12 cellular contexts compared by ENCODE assay signal in genomic region chr16:57184113-57184512, GRCh38. TPM values are rescaled to one million over a fixed set of nuclear protein-coding genes. Genes with fewer than 3 reads are reported as not detected.
A peak's percentile ranks its signal among the peaks of the same experiment; 100 is the strongest.
DNase-seq lines count a peak whose midpoint lies in the region; ATAC-seq, FAIRE-seq and TF ChIP-seq lines count a peak whose summit lies in the region.
"Had no signal": no experiment of that assay in that cellular context is flagged by ENCODE, and none has a peak within 500 bp of the region (broad histone marks: within the 10 kb centered on the region; RNA-seq: fewer than 3 reads in every experiment).

No MANE protein-coding gene starts in this region.

- POLR2A ChIA-PET in MCF 10A (lab: Yijun Ruan, JAX): interaction anchor here (0.8 to 5.7 kb wide), 8 partner anchors 9 to 116 kb away, joined by 4 to 67 read pairs (median 27); partner anchors contain the start of gene ARL2BP
- POLR2A ChIA-PET in endothelial cell of umbilical vein (lab: Charles Lee): no interaction called here

- TF ChIP-seq POLR2A in breast epithelium (IDR thresholded peaks at IDR 0.05): no peak
- no peak for TF ChIP-seq POLR2A in endothelial cell of umbilical vein (IDR thresholded peaks at IDR 0.05; ENCODE audit: low read depth, low read length)

- peaks cover 89% of the 10 kb centered on the region for H3K79me2 ChIP-seq in SU-DHL-6 (ENCODE audit: insufficient read depth, low read length)
- H3K79me2 ChIP-seq in endothelial cell of umbilical vein (ENCODE audit: control insufficient read depth, insufficient read depth, low read length): peaks cover 78% of the 10 kb centered on the region

- peak overlapping the region; percentile 95 for H3K4me3 Mint-ChIP-seq in MCF 10A (ENCODE audit: unreplicated experiment)
- peak overlapping the region; percentile 23 to 29 for H3K4me3 Mint-ChIP-seq in stimulated activated naive B cell treated with anti-CD40 and anti-IgM and Interleukin-4, amounts not matched to agents 10 μg/mL and 1 μg/mL and 100 μg/mL, for 72 hours

- intact Hi-C loops in MCF 10A (cut with micrococcal nuclease) (loop anchor here (10.0 kb wide), 1 partner anchor 231 kb away; no protein-coding TSS in a partner anchor), breast epithelium (cut with DNase I; ENCODE audit: low total_unique reads) (no loop called here), endothelial cell of umbilical vein (cut with micrococcal nuclease) (no loop called here)

- H4K20me1 ChIP-seq in SU-DHL-6 (ENCODE audit: low read depth, low read length) (peaks cover 6% of the 10 kb centered on the region; the same call in 1 of the 2 replicates), endothelial cell of umbilical vein (replicated peaks; ENCODE audit: control insufficient read depth, extremely low read depth, insufficient read depth, low read length) (no peaks in the 10 kb centered on the region)

- H3K4me1 Mint-ChIP-seq in MCF 10A (ENCODE audit: insufficient read depth, unreplicated experiment): peaks cover 22% of the 10 kb centered on the region
- peaks cover 29 to 52% of the 10 kb centered on the region in 2 donors for H3K4me1 Mint-ChIP-seq in stimulated activated naive B cell treated with anti-CD40 and anti-IgM and Interleukin-4, amounts not matched to agents 10 μg/mL and 1 μg/mL and 100 μg/mL, for 72 hours

- no peak for TF ChIP-seq CTCF in MCF 10A (IDR thresholded peaks at IDR 0.05; ENCODE audit: unreplicated experiment)
- no peak for TF ChIP-seq CTCF in breast epithelium (IDR thresholded peaks at IDR 0.05)
- TF ChIP-seq CTCF in SU-DHL-6 (IDR thresholded peaks at IDR 0.05; ENCODE audit: insufficient read depth, low read length, poor library complexity, severe bottlenecking): no peak
- TF ChIP-seq CTCF in endothelial cell of umbilical vein (IDR thresholded peaks at IDR 0.05; ENCODE audit: extremely low read depth in 1 of 2, insufficient read depth in 1 of 2, low read depth in 1 of 2, low read length in 2 of 2): no peak

- no peaks in the 10 kb centered on the region for H3K9me2 ChIP-seq in SU-DHL-6 (replicated peaks; ENCODE audit: insufficient read depth, low read length)

- H3K4me1 ChIP-seq in breast epithelium (peaks cover 0 to 6% of the 10 kb centered on the region in 2 donors), endothelial cell of umbilical vein (ENCODE audit: control insufficient read depth, extremely low read depth, insufficient read depth, low read length) (peaks cover 26% of the 10 kb centered on the region)

- no peaks in the 10 kb centered on the region for H3F3A ChIP-seq in SU-DHL-6 (ENCODE audit: insufficient read depth)

- no peak overlapping the region for H2AFZ ChIP-seq in SU-DHL-6 (ENCODE audit: low read depth, low read length, severe bottlenecking)
- H2AFZ ChIP-seq in endothelial cell of umbilical vein (ENCODE audit: low read depth, low read length): no peak overlapping the region

- H3K27me3 ChIP-seq in breast epithelium: no peaks in the 10 kb centered on the region
- no peaks in the 10 kb centered on the region for H3K27me3 ChIP-seq in SU-DHL-6 (ENCODE audit: low read length)
- no peaks in the 10 kb centered on the region for H3K27me3 ChIP-seq in endothelial cell of umbilical vein (ENCODE audit: control insufficient read depth in 2 of 2, insufficient read depth in 2 of 2, low read length in 2 of 2)

- CTCF ChIA-PET in MCF 10A (lab: Yijun Ruan, JAX) (interaction anchor here (0.5 to 1.1 kb wide), 2 partner anchors 98 to 100 kb away, joined by 3 read pairs; no protein-coding TSS in a partner anchor), endothelial cell of umbilical vein (lab: Charles Lee) (interaction anchor here (0.8 to 1.5 kb wide), 2 partner anchors 92 to 100 kb away, joined by 3 to 8 read pairs; partner anchors contain the start of gene CPNE2)

- H3K4me3 ChIP-seq in breast epithelium: no peak overlapping the region
- H3K4me3 ChIP-seq in SU-DHL-6 (ENCODE audit: insufficient read depth, low read length, poor library complexity, severe bottlenecking): peak overlapping the region; percentile 73
- no peak overlapping the region for H3K4me3 ChIP-seq in endothelial cell of umbilical vein (replicated peaks in 1 of 3; ENCODE audit: insufficient read depth in 1 of 3, low read depth in 1 of 3, low read length in 3 of 3)

- no peaks in the 10 kb centered on the region for H3K36me3 ChIP-seq in breast epithelium
- no peaks in the 10 kb centered on the region for H3K36me3 ChIP-seq in SU-DHL-6 (ENCODE audit: low read length)
- H3K36me3 ChIP-seq in endothelial cell of umbilical vein (ENCODE audit: control insufficient read depth in 2 of 2, extremely low read depth in 1 of 2, insufficient read depth in 2 of 2, low read length in 2 of 2): no peaks in the 10 kb centered on the region
- H3K36me3 ChIP-seq: thoracic aorta had no signal

- no peak for FAIRE-seq in endothelial cell of umbilical vein (lab: Jason Lieb, UNC)

- H3K9me1 ChIP-seq in endothelial cell of umbilical vein (replicated peaks; ENCODE audit: control insufficient read depth, extremely low read depth, insufficient read depth, low read length): no peaks in the 10 kb centered on the region

- BruUV-seq in MCF 10A (replicated peaks; lab: Mats Ljungman, UMichigan) (no TSS peak), endothelial cell of umbilical vein (replicated peaks; lab: Mats Ljungman, UMichigan) (no TSS peak)

- DNase-seq in MCF 10A (ENCODE audit: unreplicated experiment) (no peak), breast epithelium (ENCODE audit: low spot score in 2 of 2) (no peak), endothelial cell of umbilical vein (ENCODE audit: low read depth, low spot score) (no peak), SHP77 (lab: John Stamatoyannopoulos, UW) (no peak), islet precursor cell (no peak), NCI-H446 (lab: John Stamatoyannopoulos, UW) (no peak)
- DNase-seq in stimulated activated naive B cell treated with anti-CD40 and anti-IgM and Interleukin-4, amounts not matched to agents 10 μg/mL and 1 μg/mL and 100 μg/mL, for 72 hours: no peak
- DNase-seq: caudate nucleus, left colon, NCI-H748 treated with DMSO at 0.1 percent for 48 hours had no signal

- dilution Hi-C loops in endothelial cell of umbilical vein (cut with MboI; ENCODE audit: extremely low pct_ligation_motif_present, low sequenced_read_pairs): loop anchor here (5.0 kb wide), 1 partner anchor 37 kb away; no protein-coding TSS in a partner anchor

- no peak overlapping the region for H3K27ac Mint-ChIP-seq in MCF 10A (ENCODE audit: low read depth, unreplicated experiment)
- H3K27ac Mint-ChIP-seq in stimulated activated naive B cell treated with anti-CD40 and anti-IgM and Interleukin-4, amounts not matched to agents 10 μg/mL and 1 μg/mL and 100 μg/mL, for 72 hours: no peak overlapping the region

- H3K27ac ChIP-seq in breast epithelium (no peak overlapping the region), SU-DHL-6 (ENCODE audit: low read depth, low read length) (no peak overlapping the region), endothelial cell of umbilical vein (ENCODE audit: insufficient read depth, low read depth, low read length) (no peak overlapping the region)

- peak overlapping the region; percentile 90 for H3K9ac ChIP-seq in SU-DHL-6 (ENCODE audit: low read length)
- no peak overlapping the region for H3K9ac ChIP-seq in endothelial cell of umbilical vein (replicated peaks; ENCODE audit: extremely low read depth, insufficient read depth, low read length)

- H3K4me2 ChIP-seq in SU-DHL-6 (ENCODE audit: low read depth, low read length, poor library complexity, severe bottlenecking) (peak overlapping the region; percentile 86), endothelial cell of umbilical vein (ENCODE audit: insufficient read depth, low read length) (peak overlapping the region; percentile 85)

- peaks cover 6% of the 10 kb centered on the region for H3K9me3 Mint-ChIP-seq in MCF 10A (ENCODE audit: unreplicated experiment)
- H3K9me3 Mint-ChIP-seq in stimulated activated naive B cell treated with anti-CD40 and anti-IgM and Interleukin-4, amounts not matched to agents 10 μg/mL and 1 μg/mL and 100 μg/mL, for 72 hours: no peaks in the 10 kb centered on the region

- no peaks in the 10 kb centered on the region for H3K9me3 ChIP-seq in breast epithelium
- no peaks in the 10 kb centered on the region for H3K9me3 ChIP-seq in SU-DHL-6 (ENCODE audit: insufficient read depth, low read length)
- H3K9me3 ChIP-seq in endothelial cell of umbilical vein (replicated peaks; ENCODE audit: control insufficient read depth, insufficient read depth, low read length): no peaks in the 10 kb centered on the region
- H3K9me3 ChIP-seq: thoracic aorta had no signal

- ATAC-seq in stimulated activated naive B cell treated with anti-CD40 and anti-IgM and Interleukin-4, amounts not matched to agents 10 μg/mL and 1 μg/mL and 100 μg/mL, for 72 hours (replicated peaks): no peak
- ATAC-seq: left colon had no signal

- H3K27me3 Mint-ChIP-seq in MCF 10A (ENCODE audit: insufficient read depth, unreplicated experiment): no peaks in the 10 kb centered on the region
- H3K27me3 Mint-ChIP-seq in stimulated activated naive B cell treated with anti-CD40 and anti-IgM and Interleukin-4, amounts not matched to agents 10 μg/mL and 1 μg/mL and 100 μg/mL, for 72 hours: no peaks in the 10 kb centered on the region

- H3K36me3 Mint-ChIP-seq in MCF 10A (ENCODE audit: insufficient read depth, unreplicated experiment): peaks cover 13% of the 10 kb centered on the region
- H3K36me3 Mint-ChIP-seq in stimulated activated naive B cell treated with anti-CD40 and anti-IgM and Interleukin-4, amounts not matched to agents 10 μg/mL and 1 μg/mL and 100 μg/mL, for 72 hours: peaks cover 12 to 13% of the 10 kb centered on the region in 2 donors

RNA-seq across cellular contexts. Expression of gene PSME3IP1, which starts 1.7 kb away (rescaled TPM):
- total RNA-seq in MCF 10A (2022): 100 and 107 TPM in 2 replicates
- 10 to 100 TPM; 64.8 to 81.4 (median 69.8) TPM for total RNA-seq in breast epithelium
- 91.8 and 98.2 TPM in 2 replicates for total RNA-seq in endothelial cell of umbilical vein
- polyA plus RNA-seq in endothelial cell of umbilical vein: 82.6 and 86.2 TPM in 2 replicates
- 77.3 and 85.4 TPM in 2 replicates for polyA plus RNA-seq in endothelial cell of umbilical vein (2011; cell fraction: cytosol; rRNA removed)
- 160 and 163 TPM in 2 replicates for polyA plus RNA-seq in endothelial cell of umbilical vein (2011; cell fraction: nucleus; rRNA removed)
- 74.4 and 90.7 TPM in 2 replicates for polyA plus RNA-seq in endothelial cell of umbilical vein (2012)
- 59.9 and 72.4 TPM in 2 replicates for polyA minus RNA-seq in endothelial cell of umbilical vein
- polyA minus RNA-seq in endothelial cell of umbilical vein (2011; cell fraction: cytosol; rRNA and poly(A)+ RNA removed): 47.5 TPM
- polyA minus RNA-seq in endothelial cell of umbilical vein (2011; cell fraction: nucleus; rRNA and poly(A)+ RNA removed): 39.3 and 39.8 TPM in 2 replicates

RNA-seq across cellular contexts. Expression of gene RSPRY1, which starts 2.0 kb away (rescaled TPM):
- total RNA-seq in MCF 10A (2022): 55.9 and 62.0 TPM in 2 replicates
- total RNA-seq in breast epithelium: 10 to 100 TPM; 26.4 to 52.4 (median 34.4) TPM
- 55.1 and 55.8 TPM in 2 replicates for total RNA-seq in endothelial cell of umbilical vein
- polyA plus RNA-seq in endothelial cell of umbilical vein: 23.6 and 28.5 TPM in 2 replicates
- polyA plus RNA-seq in endothelial cell of umbilical vein (2011; cell fraction: cytosol; rRNA removed): 30.7 and 34.6 TPM in 2 replicates
- 46.1 and 58.4 TPM in 2 replicates for polyA plus RNA-seq in endothelial cell of umbilical vein (2011; cell fraction: nucleus; rRNA removed)
- 41.6 and 50.5 TPM in 2 replicates for polyA plus RNA-seq in endothelial cell of umbilical vein (2012)
- polyA minus RNA-seq in endothelial cell of umbilical vein: 109 and 131 TPM in 2 replicates
- 16.5 TPM for polyA minus RNA-seq in endothelial cell of umbilical vein (2011; cell fraction: cytosol; rRNA and poly(A)+ RNA removed)
- polyA minus RNA-seq in endothelial cell of umbilical vein (2011; cell fraction: nucleus; rRNA and poly(A)+ RNA removed): 51.7 and 75.9 TPM in 2 replicates
